Comparison of ENCODE assay signal across 14 cellular contexts in the genomic region with DNA sequence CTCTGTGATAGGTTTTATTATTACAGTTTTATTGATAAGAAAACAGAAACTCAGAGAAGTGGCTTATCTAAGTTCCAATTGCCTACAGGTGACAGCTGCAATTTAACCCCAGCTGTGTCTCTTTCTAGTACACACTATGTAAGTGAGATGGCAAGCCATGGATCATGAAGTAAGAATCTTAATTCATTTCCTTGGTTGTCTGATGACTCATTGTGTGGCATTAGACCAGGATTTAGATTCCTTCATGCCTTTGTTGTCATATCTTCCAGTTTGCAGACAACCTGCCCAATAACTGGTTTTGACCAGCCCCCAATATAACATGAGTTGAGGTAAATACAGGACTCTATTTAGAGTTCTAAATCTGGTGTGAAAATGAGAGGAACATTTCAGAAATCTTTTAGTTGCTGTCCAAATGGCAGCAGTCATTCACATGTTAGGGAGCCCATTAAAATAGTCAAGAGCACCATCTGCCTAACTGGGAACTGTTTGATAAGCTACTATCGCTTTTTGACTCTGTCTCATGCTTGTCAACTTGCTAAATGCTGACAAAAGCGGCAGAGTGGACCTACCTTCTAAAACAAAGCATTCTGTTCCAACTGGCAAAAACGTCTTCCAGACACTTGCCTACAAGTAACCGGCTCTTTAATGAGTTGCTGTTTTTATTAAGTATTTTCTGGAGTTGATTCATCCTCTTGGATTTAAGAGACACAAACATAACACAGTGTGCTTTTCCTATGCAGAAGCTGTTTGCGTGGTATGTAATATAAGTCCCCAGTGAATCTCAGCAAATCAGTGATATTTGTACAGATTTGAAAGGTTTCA.
DNase-seq lines count a peak whose midpoint lies in the region; ATAC-seq and TF ChIP-seq lines count a peak whose summit lies in the region.
"Had no signal": no experiment of that assay in that cellular context is flagged by ENCODE, and none has a peak within 500 bp of the region (broad histone marks: within the 10 kb centered on the region; RNA-seq: fewer than 3 reads in every experiment).

No MANE protein-coding gene starts in this region.

- no peak overlapping the region for H3K56ac ChIP-seq in IMR-90 (ENCODE audit: extremely low read depth, insufficient read depth, low read length)

- H3K9me1 ChIP-seq in IMR-90 (ENCODE audit: insufficient read depth, low read length) = no peaks in the 10 kb centered on the region

- no peak overlapping the region for H3K4me3 ChIP-seq in AG04450 (ENCODE audit: low read depth, low read length)
- H3K4me3 ChIP-seq in IMR-90 (ENCODE audit: insufficient read depth, low read depth, low read length) = no peak overlapping the region
- no peak overlapping the region for H3K4me3 ChIP-seq in mammary epithelial cell (replicated peaks in 1 of 3; ENCODE audit: insufficient read depth in 1 of 3, low read depth in 2 of 3, low read length in 3 of 3)
- H3K4me3 ChIP-seq: BLaER1 treated with 17β-estradiol and CSF1 and Interleukin-3, amounts not matched to agents 10 nM and 100 nM; GM12878; MG63; upper lobe of right lung had no signal

- no peaks in the 10 kb centered on the region for H3K4me1 Mint-ChIP-seq in natural killer cell

- no peaks in the 10 kb centered on the region for H3K79me1 ChIP-seq in IMR-90 (ENCODE audit: low read depth in 1 of 2, low read length in 2 of 2)

- DNase-seq in AG04450 (ENCODE audit: low read depth, low spot score) (peak; percentile 43), IMR-90 (peak; percentile 77), mammary epithelial cell (peak; percentile 76), kidney tubule cell (ENCODE audit: low spot score) (peak; percentile 91), anterior cingulate cortex (lab: John Stamatoyannopoulos, UW) (no peak), natural killer cell (no peak)
- DNase-seq: activated CD8-positive, alpha-beta memory T cell treated with anti-CD3 and anti-CD28 coated beads, Interleukin-2, amount 50 U/mL, for 48 hours; cerebellar nuclear complex; MG63; upper lobe of right lung had no signal

- no peak overlapping the region for H3K14ac ChIP-seq in IMR-90 (replicated peaks; ENCODE audit: low read depth, low read length)

- no peak overlapping the region for H3K4me3 Mint-ChIP-seq in natural killer cell

- in situ Hi-C loops in IMR-90 (cut with MboI; ENCODE audit: low sequenced_read_pairs) (no loop called here), mammary epithelial cell (cut with MboI; ENCODE audit: low sequenced_read_pairs in 2 of 2) (no loop called here)

- H4K8ac ChIP-seq in IMR-90 (ENCODE audit: low read depth in 2 of 2, low read length in 2 of 2) = 0 out of 4 replicates have a peak overlapping the region, but pooled peaks of 1 of the 2 experiments have one; percentile 12

- no peak overlapping the region for H3K27ac Mint-ChIP-seq in natural killer cell

- no peak for TF ChIP-seq CTCF in AG04450 (IDR thresholded peaks at IDR 0.05; ENCODE audit: low read depth, low read length)
- no peak for TF ChIP-seq CTCF in IMR-90 (conservative IDR thresholded peaks at IDR 0.05; ENCODE audit: low read depth, low read length)
- no peak for TF ChIP-seq CTCF in mammary epithelial cell (conservative IDR thresholded peaks at IDR 0.05 in 1 of 2, IDR thresholded peaks at IDR 0.05 in 1 of 2; ENCODE audit: extremely low read depth in 1 of 2, insufficient read depth in 1 of 2, low read depth in 1 of 2, low read length in 2 of 2)
- no peak for TF ChIP-seq CTCF in natural killer cell (IDR thresholded peaks at IDR 0.05)

- H2AK5ac ChIP-seq in IMR-90 (ENCODE audit: low read depth, low read length) = no peak overlapping the region; the same call in 1 of the 2 replicates

- BruUV-seq in IMR-90 (replicated peaks; lab: Mats Ljungman, UMichigan) (no TSS peak), mammary epithelial cell (replicated peaks; lab: Mats Ljungman, UMichigan) (no TSS peak)

- H2AK9ac ChIP-seq in IMR-90 (replicated peaks; ENCODE audit: low read depth, low read length, poor library complexity) = no peak overlapping the region

- no peaks in the 10 kb centered on the region for H3K36me3 Mint-ChIP-seq in natural killer cell

- no peak overlapping the region for H4K91ac ChIP-seq in IMR-90 (ENCODE audit: insufficient read depth, low read depth, low read length)

- H2BK5ac ChIP-seq in IMR-90 (ENCODE audit: low read depth, low read length, poor library complexity, severe bottlenecking) = no peak overlapping the region

- H4K20me1 ChIP-seq in IMR-90 (ENCODE audit: insufficient read depth, low read length) (no peaks in the 10 kb centered on the region), mammary epithelial cell (ENCODE audit: insufficient read depth, low read length) (no peaks in the 10 kb centered on the region)
- H4K20me1 ChIP-seq: BLaER1 treated with 17β-estradiol and CSF1 and Interleukin-3, amounts not matched to agents 10 nM and 100 nM had no signal

- peak overlapping the region; percentile 56; the same call in 1 of the 2 replicates for H3K18ac ChIP-seq in IMR-90 (ENCODE audit: low read depth, low read length)

- intact Hi-C loops in IMR-90 (cut with micrococcal nuclease) (no loop called here), mammary epithelial cell (cut with micrococcal nuclease) (no loop called here), natural killer cell (cut with micrococcal nuclease) (no loop called here)

- no peaks in the 10 kb centered on the region for H3K36me3 ChIP-seq in IMR-90 (ENCODE audit: control insufficient read depth, insufficient read depth, low read length)
- no peaks in the 10 kb centered on the region for H3K36me3 ChIP-seq in mammary epithelial cell (ENCODE audit: insufficient read depth, low read length)
- H3K36me3 ChIP-seq: BLaER1 treated with 17β-estradiol and CSF1 and Interleukin-3, amounts not matched to agents 10 nM and 100 nM; MG63; upper lobe of right lung had no signal

- POLR2A ChIA-PET in AG04450 (lab: Yijun Ruan, JAX) (no interaction called here), IMR-90 (lab: Charles Lee; ENCODE audit: unreplicated experiment) (no interaction called here)

- ATAC-seq in IMR-90 (ENCODE audit: low read depth) (peak; percentile 68), GM19452 (IDR thresholded peaks at IDR 0.05; ENCODE audit: unreplicated experiment) (no peak), natural killer cell (no peak), HG03175 (IDR thresholded peaks at IDR 0.05; ENCODE audit: unreplicated experiment) (no peak)
- ATAC-seq: GM12878, upper lobe of right lung had no signal

- no peak for TF ChIP-seq POLR2A in IMR-90 (IDR thresholded peaks at IDR 0.05; ENCODE audit: low read depth, low read length)

- peak overlapping the region; percentile 47 for H2BK20ac ChIP-seq in IMR-90 (ENCODE audit: low read depth, low read length)

- H3K23ac ChIP-seq in IMR-90 (ENCODE audit: low read depth, low read length) = no peak overlapping the region

- 0 out of 2 replicates have a peak overlapping the region, but pooled peaks have one; percentile 28 for H2BK120ac ChIP-seq in IMR-90 (ENCODE audit: low read depth, low read length)

- CTCF ChIA-PET in AG04450 (lab: Charles Lee) (no interaction called here), IMR-90 (lab: Yijun Ruan, JAX) (no interaction called here), mammary epithelial cell (lab: Charles Lee; ENCODE audit: low non-redundant PET) (interaction anchor here (0.7 kb wide), 1 partner anchor 27 kb away, joined by 3 read pairs; no protein-coding TSS in a partner anchor)

- WGBS in IMR-90 (ENCODE audit: extremely low coverage in 2 of 2, insufficient read length in 1 of 2), 2 experiments = no CpG with 5 or more reads among the region's 5 CpGs
- WGBS in mammary epithelial cell (ENCODE audit: low coverage, missing lambda C conversion rate) = 87% methylated on average over 5 of the region's 5 CpGs

- TF ChIP-seq RAD21 in IMR-90 (IDR thresholded peaks at IDR 0.05; ENCODE audit: low read length) = no peak

- no peaks in the 10 kb centered on the region for H3K9me3 Mint-ChIP-seq in natural killer cell

- H3K9ac ChIP-seq in IMR-90 (ENCODE audit: low read depth, low read length) = no peak overlapping the region
- no peak overlapping the region for H3K9ac ChIP-seq in mammary epithelial cell (ENCODE audit: insufficient read depth, low read length)
- H3K9ac ChIP-seq: BLaER1 treated with 17β-estradiol and CSF1 and Interleukin-3, amounts not matched to agents 10 nM and 100 nM had no signal

- no peak overlapping the region for H3K4ac ChIP-seq in IMR-90 (ENCODE audit: low read depth, low read length)

- H3K27me3 ChIP-seq in AG04450 (ENCODE audit: control insufficient read depth, insufficient read depth, low read length) (no peaks in the 10 kb centered on the region), IMR-90 (ENCODE audit: control insufficient read depth, insufficient read depth, low read length) (no peaks in the 10 kb centered on the region), mammary epithelial cell (ENCODE audit: insufficient read depth, low read length) (no peaks in the 10 kb centered on the region)
- H3K27me3 ChIP-seq: BLaER1 treated with 17β-estradiol and CSF1 and Interleukin-3, amounts not matched to agents 10 nM and 100 nM; MG63; upper lobe of right lung had no signal

- H4K5ac ChIP-seq in IMR-90 (ENCODE audit: low read depth, low read length) = peak overlapping the region; percentile 46; the same call in 1 of the 2 replicates

- dilution Hi-C loops in IMR-90 (cut with HindIII; ENCODE audit: low sequenced_read_pairs, unreplicated experiment) = no loop called here
- dilution Hi-C loops in mammary epithelial cell (cut with HindIII; ENCODE audit: low sequenced_read_pairs) = no loop called here

- H3K4me1 ChIP-seq in IMR-90 (ENCODE audit: control insufficient read depth, insufficient read depth, low read length) (peaks cover 3% of the 10 kb centered on the region; the same call in 1 of the 2 replicates), mammary epithelial cell (ENCODE audit: insufficient read depth, low read length) (peaks cover 9% of the 10 kb centered on the region)
- H3K4me1 ChIP-seq: BLaER1 treated with 17β-estradiol and CSF1 and Interleukin-3, amounts not matched to agents 10 nM and 100 nM; upper lobe of right lung had no signal

- no peak overlapping the region for H3K27ac ChIP-seq in AG04450 (ENCODE audit: low read depth, low read length)
- H3K27ac ChIP-seq in IMR-90 (ENCODE audit: insufficient read depth, low read length) = no peak overlapping the region
- no peak overlapping the region for H3K27ac ChIP-seq in mammary epithelial cell (ENCODE audit: insufficient read depth, low read depth, low read length)
- H3K27ac ChIP-seq: BLaER1 treated with 17β-estradiol and CSF1 and Interleukin-3, amounts not matched to agents 10 nM and 100 nM; upper lobe of right lung had no signal

- H3K79me2 ChIP-seq in mammary epithelial cell (ENCODE audit: insufficient read depth, low read length) = no peaks in the 10 kb centered on the region

- no peaks in the 10 kb centered on the region for H3K27me3 Mint-ChIP-seq in natural killer cell (ENCODE audit: low read depth in 2 of 2)

- H2BK15ac ChIP-seq in IMR-90 (ENCODE audit: low read depth, low read length) = no peak overlapping the region

- H3K4me2 ChIP-seq in IMR-90 (ENCODE audit: low read depth, low read length) = peak overlapping the region; percentile 63; the same call in 1 of the 2 replicates
- peak overlapping the region; percentile 23 for H3K4me2 ChIP-seq in mammary epithelial cell (ENCODE audit: insufficient read depth, low read depth, low read length)
- H3K4me2 ChIP-seq: BLaER1 treated with 17β-estradiol and CSF1 and Interleukin-3, amounts not matched to agents 10 nM and 100 nM had no signal

- H2AFZ ChIP-seq in IMR-90 (replicated peaks; ENCODE audit: low read length, poor library complexity) (no peak overlapping the region), mammary epithelial cell (ENCODE audit: low read depth, low read length) (no peak overlapping the region)

- peaks cover 3% of the 10 kb centered on the region; the same call in 1 of the 2 replicates for H3K9me3 ChIP-seq in AG04450 (ENCODE audit: control insufficient read depth, insufficient read depth, low read length)
- H3K9me3 ChIP-seq in IMR-90 (ENCODE audit: control insufficient read depth, insufficient read depth, low read length) = no peaks in the 10 kb centered on the region
- no peaks in the 10 kb centered on the region for H3K9me3 ChIP-seq in mammary epithelial cell (replicated peaks; ENCODE audit: insufficient read depth, low read length)
- H3K9me3 ChIP-seq: upper lobe of right lung had no signal

Comparison
In these comparisons a context has a peak if more than half of its experiments do, and no peak if none do; other contexts are left out.
1. DNase-seq: peak in AG04450 (single experiment), IMR-90 (single experiment), mammary epithelial cell (single experiment) and kidney tubule cell (single experiment); none in anterior cingulate cortex (0 of 58) and natural killer cell (single experiment).